ENCODE assay signal across 11 cellular contexts in genomic region chr3:136070334-136070733, GRCh38.
A peak's percentile ranks its signal among the peaks of the same experiment; 100 is the strongest.
DNase-seq lines count a peak whose midpoint lies in the region; FAIRE-seq and TF ChIP-seq lines count a peak whose summit lies in the region.
"Had no signal": no experiment of that assay in that cellular context is flagged by ENCODE, and none has a peak within 500 bp of the region (broad histone marks: within the 10 kb centered on the region; RNA-seq: fewer than 3 reads in every experiment).

No MANE protein-coding gene starts in this region.

- no peaks in the 10 kb centered on the region for H3K9me3 Mint-ChIP-seq in CD8-positive, alpha-beta memory T cell
- H3K9me3 Mint-ChIP-seq: CD14-positive monocyte; central memory CD8-positive, alpha-beta T cell; nephron progenitor cell had no signal

- peaks cover 4 to 13% of the 10 kb centered on the region in 2 donors for H3K27me3 Mint-ChIP-seq in CD8-positive, alpha-beta memory T cell
- H3K27me3 Mint-ChIP-seq: central memory CD8-positive, alpha-beta T cell had no signal

- no peak overlapping the region for H3K27ac ChIP-seq in AG04450 (ENCODE audit: low read depth, low read length)
- H3K27ac ChIP-seq in mesodermal cell (ENCODE audit: low read depth, low read length, severe bottlenecking) = peak overlapping the region; percentile 87
- H3K27ac ChIP-seq in CD8-positive, alpha-beta memory T cell (ENCODE audit: low read depth, low read length) = no peak overlapping the region

- H3K27ac Mint-ChIP-seq in CD8-positive, alpha-beta memory T cell = no peak overlapping the region
- H3K27ac Mint-ChIP-seq: CD14-positive monocyte had no signal

- H3K36me3 Mint-ChIP-seq in CD8-positive, alpha-beta memory T cell = no peaks in the 10 kb centered on the region
- H3K36me3 Mint-ChIP-seq: CD14-positive monocyte had no signal

- H3K4me1 ChIP-seq in mesodermal cell (ENCODE audit: control insufficient read depth, insufficient read depth, low read length, poor library complexity, severe bottlenecking) = peaks cover 13% of the 10 kb centered on the region
- H3K4me1 ChIP-seq in CD8-positive, alpha-beta memory T cell (ENCODE audit: insufficient read depth, low read length) = no peaks in the 10 kb centered on the region

- CTCF ChIA-PET in AG04450 (lab: Charles Lee) = interaction anchor here (0.6 to 4.6 kb wide), 9 partner anchors 9 to 962 kb away, joined by 3 to 33 read pairs (median 4); partner anchors contain the start of genes PPP2R3A and STAG1
- CTCF ChIA-PET in CD8-positive, alpha-beta memory T cell (lab: Charles Lee) = interaction anchor here (1.3 to 3.1 kb wide), 3 partner anchors 682 to 964 kb away, joined by 4 to 12 read pairs (median 11); partner anchors contain the start of gene STAG1

- 83% methylated on average over 3 of the region's 3 CpGs; no CpG with 5 or more reads in 1 of the 2 experiments for WGBS in mesodermal cell (ENCODE audit: insufficient coverage in 2 of 2), 2 experiments

- POLR2A ChIA-PET in AG04450 (lab: Yijun Ruan, JAX) = interaction anchor here (0.7 kb wide), 1 partner anchor 126 kb away, joined by 4 read pairs; the partner anchor contains the start of gene MSL2
- POLR2A ChIA-PET in CD8-positive, alpha-beta memory T cell (lab: Charles Lee) = interaction anchor here (0.7 kb wide), 1 partner anchor 682 kb away, joined by 4 read pairs; the partner anchor contains the start of gene STAG1

- TF ChIP-seq CTCF in AG04450 (IDR thresholded peaks at IDR 0.05; ENCODE audit: low read depth, low read length) (no peak), bronchial epithelial cell (IDR thresholded peaks at IDR 0.05; ENCODE audit: insufficient read depth, low read length, severe bottlenecking) (no peak)

- FAIRE-seq in bronchial epithelial cell (lab: Jason Lieb, UNC) = no peak

- peak; percentile 66 for DNase-seq in AG04450 (ENCODE audit: low read depth, low spot score)
- DNase-seq in LHCN-M2 (ENCODE audit: low read depth) = peak; percentile 86
- peak; percentile 78 for DNase-seq in bronchial epithelial cell (ENCODE audit: low read depth)
- no peak for DNase-seq in NCI-H2227 treated with DMSO at 0.1 percent for 48 hours (lab: John Stamatoyannopoulos, UW)
- no peak for DNase-seq in NCI-H2107 (lab: John Stamatoyannopoulos, UW)
- DNase-seq in CD8-positive, alpha-beta memory T cell = no peak
- no peak for DNase-seq in posterior cingulate gyrus
- DNase-seq: nephron progenitor cell had no signal

- H3K9me3 ChIP-seq in AG04450 (ENCODE audit: control insufficient read depth, insufficient read depth, low read length) (no peaks in the 10 kb centered on the region), mesodermal cell (ENCODE audit: control insufficient read depth, low read length) (no peaks in the 10 kb centered on the region)
- no peaks in the 10 kb centered on the region for H3K9me3 ChIP-seq in CD8-positive, alpha-beta memory T cell (ENCODE audit: low read length)

- H3K36me3 ChIP-seq in bronchial epithelial cell (ENCODE audit: control insufficient read depth, insufficient read depth, low read length) (peaks cover 1% of the 10 kb centered on the region), mesodermal cell (ENCODE audit: control insufficient read depth, insufficient read depth, low read length) (peaks cover 17% of the 10 kb centered on the region)
- H3K36me3 ChIP-seq in CD8-positive, alpha-beta memory T cell (ENCODE audit: insufficient read depth, low read length) = no peaks in the 10 kb centered on the region

- no peak overlapping the region for H3K4me3 Mint-ChIP-seq in CD8-positive, alpha-beta memory T cell
- H3K4me3 Mint-ChIP-seq: CD14-positive monocyte; central memory CD8-positive, alpha-beta T cell; nephron progenitor cell had no signal

- H3K4me1 Mint-ChIP-seq in CD8-positive, alpha-beta memory T cell = peaks cover 3 to 5% (median 4%) of the 10 kb centered on the region in 3 donors
- H3K4me1 Mint-ChIP-seq: central memory CD8-positive, alpha-beta T cell had no signal

- H3K27me3 ChIP-seq in AG04450 (ENCODE audit: control insufficient read depth, insufficient read depth, low read length) = no peaks in the 10 kb centered on the region
- H3K27me3 ChIP-seq in bronchial epithelial cell (ENCODE audit: control insufficient read depth, insufficient read depth, low read length) = no peaks in the 10 kb centered on the region
- H3K27me3 ChIP-seq in CD8-positive, alpha-beta memory T cell (ENCODE audit: insufficient read depth, low read length, poor library complexity, severe bottlenecking) = no peaks in the 10 kb centered on the region

- H3K4me3 ChIP-seq in AG04450 (ENCODE audit: low read depth, low read length) (no peak overlapping the region), bronchial epithelial cell (ENCODE audit: low read depth, low read length) (no peak overlapping the region), mesodermal cell (ENCODE audit: extremely low read depth, insufficient read depth, low read length, poor library complexity, severe bottlenecking) (no peak overlapping the region)
- no peak overlapping the region for H3K4me3 ChIP-seq in CD8-positive, alpha-beta memory T cell (ENCODE audit: low read length)

- intact Hi-C loops in posterior cingulate gyrus (cut with DNase I) = no loop called here

Comparison
In these comparisons a context has a peak if more than half of its experiments do, and no peak if none do; other contexts are left out.
1. DNase-seq: peak in AG04450 (single experiment), LHCN-M2 (single experiment) and bronchial epithelial cell (single experiment); none in NCI-H2227 treated with DMSO at 0.1 percent for 48 hours (single experiment), NCI-H2107 (single experiment), CD8-positive, alpha-beta memory T cell (0 of 5) and posterior cingulate gyrus (0 of 10).